In the genomic region with DNA sequence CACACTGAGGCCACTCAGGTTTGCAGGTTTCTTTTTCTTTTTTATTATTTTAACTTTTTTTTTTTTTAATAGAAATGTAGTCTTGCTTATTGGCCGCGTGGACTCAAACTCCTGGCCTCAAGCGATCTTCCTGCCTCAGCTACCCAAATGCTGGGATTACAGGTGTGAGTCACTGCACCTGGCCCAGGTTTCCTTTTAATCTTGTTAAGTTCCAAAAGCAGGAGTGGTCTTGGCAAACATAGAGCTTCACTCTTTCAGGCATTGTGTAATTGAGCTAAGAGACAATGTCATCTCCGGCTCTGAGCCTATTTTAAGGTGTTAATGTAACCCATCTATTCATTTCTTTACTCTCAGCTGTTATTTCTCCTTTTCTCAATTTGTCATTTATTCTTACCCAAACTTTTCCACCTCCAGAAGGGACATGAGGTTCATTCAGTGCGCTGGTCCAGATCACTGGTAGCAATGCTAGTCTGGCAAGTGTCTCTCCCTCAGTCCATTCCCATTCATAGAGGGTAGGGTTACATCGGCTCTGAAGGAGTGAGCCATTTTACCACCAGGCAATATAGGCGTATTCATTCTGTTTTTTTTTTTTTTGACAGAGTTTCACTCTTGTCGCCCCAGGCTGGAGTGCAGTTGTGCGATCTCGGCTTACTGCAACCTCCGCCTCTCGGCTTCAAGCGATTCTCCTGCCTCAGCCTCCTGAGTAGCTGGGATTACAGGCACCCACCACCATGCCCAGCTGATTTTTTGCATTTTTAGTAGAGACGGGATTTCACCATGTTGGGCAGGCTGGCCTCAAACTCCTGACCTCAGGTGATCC, we compare ENCODE assay signal across 1 cellular context.
TF ChIP-seq lines count a peak whose summit lies in the region.

No MANE protein-coding gene starts in this region.

TF ChIP-seq in GM12878, 131 proteins besides CTCF, POLR2A, EP300 and RAD21:
- TF ChIP-seq JUNB (IDR thresholded peaks at IDR 0.05) (peak; percentile 75), RUNX3 (IDR thresholded peaks at IDR 0.05; ENCODE audit: low read length) (0 out of 2 replicates have a peak, but pooled peaks have one; percentile 8), ESRRA (IDR thresholded peaks at IDR 0.05; ENCODE audit: low read length) (no peak), ETV6 (conservative IDR thresholded peaks at IDR 0.05 in 1 of 2, IDR thresholded peaks at IDR 0.05 in 1 of 2; ENCODE audit: borderline replicate concordance in 1 of 2, low read depth in 1 of 2) (no peak), EED (IDR thresholded peaks at IDR 0.05; ENCODE audit: low read depth) (peak; percentile 23; the same call in 1 of the 2 replicates), SREBF2 (IDR thresholded peaks at IDR 0.05; ENCODE audit: low read length) (no peak), HDGF (IDR thresholded peaks at IDR 0.05) (no peak), FOXM1 (IDR thresholded peaks at IDR 0.05; ENCODE audit: low read depth, low read length) (peak; percentile 65; the same call in 1 of the 2 replicates), MEF2A (IDR thresholded peaks at IDR 0.05; ENCODE audit: insufficient read depth, low read depth, low read length) (0 out of 2 replicates have a peak, but pooled peaks have one; percentile 21), NFIC (IDR thresholded peaks at IDR 0.05; ENCODE audit: low read depth, low read length) (peak; percentile 48; the same call in 1 of the 2 replicates), SUZ12 (IDR thresholded peaks at IDR 0.05; ENCODE audit: unreplicated experiment) (no peak)
- TF ChIP-seq, protein P1, sequence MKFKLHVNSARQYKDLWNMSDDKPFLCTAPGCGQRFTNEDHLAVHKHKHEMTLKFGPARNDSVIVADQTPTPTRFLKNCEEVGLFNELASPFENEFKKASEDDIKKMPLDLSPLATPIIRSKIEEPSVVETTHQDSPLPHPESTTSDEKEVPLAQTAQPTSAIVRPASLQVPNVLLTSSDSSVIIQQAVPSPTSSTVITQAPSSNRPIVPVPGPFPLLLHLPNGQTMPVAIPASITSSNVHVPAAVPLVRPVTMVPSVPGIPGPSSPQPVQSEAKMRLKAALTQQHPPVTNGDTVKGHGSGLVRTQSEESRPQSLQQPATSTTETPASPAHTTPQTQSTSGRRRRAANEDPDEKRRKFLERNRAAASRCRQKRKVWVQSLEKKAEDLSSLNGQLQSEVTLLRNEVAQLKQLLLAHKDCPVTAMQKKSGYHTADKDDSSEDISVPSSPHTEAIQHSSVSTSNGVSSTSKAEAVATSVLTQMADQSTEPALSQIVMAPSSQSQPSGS (IDR thresholded peaks at IDR 0.05; ENCODE audit: low read length), result 0 out of 2 replicates have a peak, but pooled peaks have one; percentile 29
- TF ChIP-seq, protein P2, sequence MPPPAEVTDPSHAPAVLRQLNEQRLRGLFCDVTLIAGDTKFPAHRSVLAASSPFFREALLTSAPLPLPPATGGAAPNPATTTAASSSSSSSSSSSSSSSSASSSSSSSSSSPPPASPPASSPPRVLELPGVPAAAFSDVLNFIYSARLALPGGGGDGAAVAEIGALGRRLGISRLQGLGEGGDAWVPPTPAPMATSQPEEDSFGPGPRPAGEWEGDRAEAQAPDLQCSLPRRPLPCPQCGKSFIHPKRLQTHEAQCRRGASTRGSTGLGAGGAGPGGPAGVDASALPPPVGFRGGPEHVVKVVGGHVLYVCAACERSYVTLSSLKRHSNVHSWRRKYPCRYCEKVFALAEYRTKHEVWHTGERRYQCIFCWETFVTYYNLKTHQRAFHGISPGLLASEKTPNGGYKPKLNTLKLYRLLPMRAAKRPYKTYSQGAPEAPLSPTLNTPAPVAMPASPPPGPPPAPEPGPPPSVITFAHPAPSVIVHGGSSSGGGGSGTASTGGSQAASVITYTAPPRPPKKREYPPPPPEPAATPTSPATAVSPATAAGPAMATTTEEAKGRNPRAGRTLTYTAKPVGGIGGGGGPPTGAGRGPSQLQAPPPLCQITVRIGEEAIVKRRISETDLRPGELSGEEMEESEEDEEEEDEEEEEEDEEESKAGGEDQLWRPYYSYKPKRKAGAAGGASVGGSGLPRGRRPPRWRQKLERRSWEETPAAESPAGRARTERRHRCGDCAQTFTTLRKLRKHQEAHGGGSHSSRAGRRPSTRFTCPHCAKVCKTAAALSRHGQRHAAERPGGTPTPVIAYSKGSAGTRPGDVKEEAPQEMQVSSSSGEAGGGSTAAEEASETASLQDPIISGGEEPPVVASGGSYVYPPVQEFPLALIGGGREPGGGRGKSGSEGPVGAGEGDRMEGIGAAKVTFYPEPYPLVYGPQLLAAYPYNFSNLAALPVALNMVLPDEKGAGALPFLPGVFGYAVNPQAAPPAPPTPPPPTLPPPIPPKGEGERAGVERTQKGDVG (CRISPR knock-in tag; IDR thresholded peaks at IDR 0.05), result no peak
